24 cellular contexts compared by ENCODE assay signal in genomic region chr11:2147391-2147790, GRCh38. TPM values are rescaled to one million over a fixed set of nuclear protein-coding genes. Genes with fewer than 3 reads are reported as not detected.
"Had no signal": no experiment of that assay in that cellular context is flagged by ENCODE, and none has a peak within 500 bp of the region (broad histone marks: within the 10 kb centered on the region; RNA-seq: fewer than 3 reads in every experiment).

No MANE protein-coding gene starts in this region.

- H3K27ac ChIP-seq: HL-60, PC-9, Peyer's patch had no signal

- H3K27me3 ChIP-seq: SJCRH30 had no signal

- H2AFZ ChIP-seq: PC-9 had no signal

- H3K4me2 ChIP-seq: PC-9 had no signal

- H3K36me3 ChIP-seq: Peyer's patch, SJCRH30 had no signal

- H3K4me3 ChIP-seq: PC-9, Peyer's patch, SJCRH30 had no signal

- DNase-seq: KBM-7; MV-4-11; NCI-H1048; NCI-H1105; NCI-H1436 treated with DMSO at 0.1 percent for 48 hours; NCI-H1694; NCI-H187 treated with DMSO at 0.1 percent for 48 hours; NCI-H2081; NCI-H2107; NCI-H2227 treated with DMSO at 0.1 percent for 48 hours; NCI-H524; NCI-H526 treated with DMSO at 0.1 percent for 48 hours; NCI-H748 treated with DMSO at 0.1 percent for 48 hours; NK-92 treated with Interleukin-12 subunit alpha and Interleukin-12 subunit beta, amount 100 ng/mL, for 24 hours; OCI-M1; PC-9; Peyer's patch; SHP77 treated with DMSO at 0.1 percent for 48 hours; SJCRH30 had no signal

- H3K9me3 ChIP-seq: Peyer's patch, SJCRH30 had no signal

RNA-seq across cellular contexts. Expression of gene IGF2, which starts 8.2 kb away (rescaled TPM):
- total RNA-seq: RPMI7951 had no signal

RNA-seq across cellular contexts. Expression of gene INS, which starts 13.6 kb away (rescaled TPM):
- total RNA-seq: LHCN-M2, MCF 10A, NCI-H460, PC-9, Peyer's patch, RPMI7951, SJCRH30 had no signal

RNA-seq across cellular contexts. Expression of gene TH, which starts 24.2 kb away (rescaled TPM):
- total RNA-seq: LHCN-M2, NCI-H460, SJCRH30 had no signal
